12 cellular contexts compared by ENCODE assay signal in the genomic region with DNA sequence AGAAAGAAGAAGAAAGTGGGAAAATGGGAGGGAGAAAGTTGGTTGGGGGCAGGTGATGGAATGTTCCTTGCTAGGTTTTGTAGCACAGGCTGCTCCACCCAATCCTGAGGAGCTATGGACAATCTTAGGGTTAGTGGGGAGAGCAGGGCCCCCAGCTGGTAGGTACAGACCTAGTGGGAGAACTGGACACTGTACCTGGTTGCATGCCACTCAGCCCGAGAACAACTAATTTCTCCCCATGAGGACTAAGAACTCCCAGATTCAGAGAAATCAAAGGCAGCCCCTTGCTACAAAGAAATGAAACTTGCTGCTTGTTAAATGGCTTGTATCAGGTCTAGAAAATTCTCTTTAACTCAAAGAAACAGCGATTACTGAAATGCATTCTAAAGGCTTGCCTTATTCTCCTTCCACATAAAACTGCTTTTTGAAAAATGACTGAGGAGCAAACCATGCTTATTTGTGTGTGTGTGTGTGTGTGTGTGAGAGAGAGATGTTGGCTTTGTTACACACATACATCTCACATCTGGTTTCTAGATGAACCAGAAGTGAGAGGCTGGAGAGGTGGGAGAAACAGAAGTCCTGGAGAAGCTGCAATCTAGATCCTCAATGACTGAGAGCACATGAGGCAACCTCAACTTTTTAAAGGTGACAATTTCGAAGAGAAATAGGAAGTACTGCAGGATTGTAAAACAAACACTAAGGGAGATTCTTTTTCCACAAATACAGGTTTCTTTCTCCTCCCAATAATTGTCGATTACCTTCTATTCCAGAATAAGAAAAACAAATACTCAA. TPM values are rescaled to one million over a fixed set of nuclear protein-coding genes. Genes with fewer than 3 reads are reported as not detected.
DNase-seq lines count a peak whose midpoint lies in the region; ATAC-seq lines count a peak whose summit lies in the region.
"Had no signal": no experiment of that assay in that cellular context is flagged by ENCODE, and none has a peak within 500 bp of the region (broad histone marks: within the 10 kb centered on the region; RNA-seq: fewer than 3 reads in every experiment).

No MANE protein-coding gene starts in this region.

- H3K4me3 Mint-ChIP-seq in activated CD8-positive, alpha-beta memory T cell treated with anti-CD3 and anti-CD28 coated beads, Interleukin-2, amount 10 ng/mL, durations not matched to agents 7 days and 5 days, result peak overlapping the region; percentile 65
- H3K4me3 Mint-ChIP-seq in activated naive CD8-positive, alpha-beta T cell treated with anti-CD3 and anti-CD28 coated beads, Interleukin-2, amount 10 ng/mL, durations not matched to agents 7 days and 5 days, result peak overlapping the region; percentile 85
- H3K4me3 Mint-ChIP-seq in stimulated activated naive CD8-positive, alpha-beta T cell treated with anti-CD3 and anti-CD28 coated beads, Interleukin-15, amount 100 ng/mL, for 72 hours, result peak overlapping the region; percentile 68 to 98

- no peak for DNase-seq in activated CD8-positive, alpha-beta memory T cell treated with anti-CD3 and anti-CD28 coated beads, Interleukin-2, amount 10 ng/mL, durations not matched to agents 7 days and 5 days
- no peak for DNase-seq in activated CD8-positive, alpha-beta memory T cell treated with anti-CD3 and anti-CD28 coated beads, Interleukin-2, amount 50 U/mL, for 4 hours
- peak; percentile 63 for DNase-seq in MV-4-11 (lab: John Stamatoyannopoulos, UW)
- no peak for DNase-seq in activated naive CD8-positive, alpha-beta T cell treated with anti-CD3 and anti-CD28 coated beads, Interleukin-2, amount 10 ng/mL, durations not matched to agents 7 days and 5 days
- no peak for DNase-seq in stimulated activated naive CD8-positive, alpha-beta T cell treated with anti-CD3 and anti-CD28 coated beads, Interleukin-15, amount 100 ng/mL, for 72 hours
- no peak for DNase-seq in effector CD8-positive, alpha-beta T cell (lab: John Stamatoyannopoulos, UW)
- no peak for DNase-seq in GM03348 (ENCODE audit: low spot score)
- DNase-seq: body of pancreas, occipital lobe, T-helper 9 cell had no signal

- CTCF ChIA-PET in activated CD8-positive, alpha-beta memory T cell treated with anti-CD3 and anti-CD28 coated beads, Interleukin-2, amount 10 ng/mL, durations not matched to agents 7 days and 5 days (lab: Charles Lee), result interaction anchor here (1.0 to 8.8 kb wide), 7 partner anchors 11 to 53 kb away, joined by 3 to 91 read pairs (median 17); a partner anchor contains a TSS

- no peak for ATAC-seq in activated CD8-positive, alpha-beta memory T cell treated with anti-CD3 and anti-CD28 coated beads, Interleukin-2, amount 10 ng/mL, durations not matched to agents 7 days and 5 days
- ATAC-seq in activated naive CD8-positive, alpha-beta T cell treated with anti-CD3 and anti-CD28 coated beads, Interleukin-2, amount 10 ng/mL, durations not matched to agents 7 days and 5 days (ENCODE audit: low read depth), result no peak
- no peak for ATAC-seq in stimulated activated naive CD8-positive, alpha-beta T cell treated with anti-CD3 and anti-CD28 coated beads, Interleukin-15, amount 100 ng/mL, for 72 hours
- ATAC-seq in GM19452 (IDR thresholded peaks at IDR 0.05; ENCODE audit: unreplicated experiment), result no peak
- ATAC-seq: body of pancreas, Panc1 had no signal

- peaks cover 93% of the 10 kb centered on the region for H3K4me1 Mint-ChIP-seq in activated CD8-positive, alpha-beta memory T cell treated with anti-CD3 and anti-CD28 coated beads, Interleukin-2, amount 10 ng/mL, durations not matched to agents 7 days and 5 days
- peaks cover 92% of the 10 kb centered on the region for H3K4me1 Mint-ChIP-seq in activated naive CD8-positive, alpha-beta T cell treated with anti-CD3 and anti-CD28 coated beads, Interleukin-2, amount 10 ng/mL, durations not matched to agents 7 days and 5 days
- H3K4me1 Mint-ChIP-seq in stimulated activated naive CD8-positive, alpha-beta T cell treated with anti-CD3 and anti-CD28 coated beads, Interleukin-15, amount 100 ng/mL, for 72 hours, result peaks cover 93% of the 10 kb centered on the region

- H3K27me3 Mint-ChIP-seq in activated CD8-positive, alpha-beta memory T cell treated with anti-CD3 and anti-CD28 coated beads, Interleukin-2, amount 10 ng/mL, durations not matched to agents 7 days and 5 days, result no peaks in the 10 kb centered on the region
- no peaks in the 10 kb centered on the region for H3K27me3 Mint-ChIP-seq in activated naive CD8-positive, alpha-beta T cell treated with anti-CD3 and anti-CD28 coated beads, Interleukin-2, amount 10 ng/mL, durations not matched to agents 7 days and 5 days
- no peaks in the 10 kb centered on the region for H3K27me3 Mint-ChIP-seq in stimulated activated naive CD8-positive, alpha-beta T cell treated with anti-CD3 and anti-CD28 coated beads, Interleukin-15, amount 100 ng/mL, for 72 hours

- H3K9me3 Mint-ChIP-seq in activated CD8-positive, alpha-beta memory T cell treated with anti-CD3 and anti-CD28 coated beads, Interleukin-2, amount 10 ng/mL, durations not matched to agents 7 days and 5 days (ENCODE audit: low read depth), result no peaks in the 10 kb centered on the region
- H3K9me3 Mint-ChIP-seq in activated naive CD8-positive, alpha-beta T cell treated with anti-CD3 and anti-CD28 coated beads, Interleukin-2, amount 10 ng/mL, durations not matched to agents 7 days and 5 days, result no peaks in the 10 kb centered on the region
- no peaks in the 10 kb centered on the region for H3K9me3 Mint-ChIP-seq in stimulated activated naive CD8-positive, alpha-beta T cell treated with anti-CD3 and anti-CD28 coated beads, Interleukin-15, amount 100 ng/mL, for 72 hours

- POLR2A ChIA-PET in activated naive CD8-positive, alpha-beta T cell treated with anti-CD3 and anti-CD28 coated beads, Interleukin-2, amount 10 ng/mL, durations not matched to agents 7 days and 5 days (lab: Charles Lee), result interaction anchor here (0.9 to 12.7 kb wide), 6 partner anchors 11 to 44 kb away, joined by 3 to 204 read pairs (median 37); no protein-coding TSS in a partner anchor

- peak overlapping the region; percentile 88 for H3K27ac Mint-ChIP-seq in activated CD8-positive, alpha-beta memory T cell treated with anti-CD3 and anti-CD28 coated beads, Interleukin-2, amount 10 ng/mL, durations not matched to agents 7 days and 5 days
- H3K27ac Mint-ChIP-seq in activated naive CD8-positive, alpha-beta T cell treated with anti-CD3 and anti-CD28 coated beads, Interleukin-2, amount 10 ng/mL, durations not matched to agents 7 days and 5 days, result peak overlapping the region; percentile 90
- H3K27ac Mint-ChIP-seq in stimulated activated naive CD8-positive, alpha-beta T cell treated with anti-CD3 and anti-CD28 coated beads, Interleukin-15, amount 100 ng/mL, for 72 hours, result peak overlapping the region in 1 of 2 donors; percentile 82

- peaks cover 38% of the 10 kb centered on the region for H3K36me3 Mint-ChIP-seq in activated CD8-positive, alpha-beta memory T cell treated with anti-CD3 and anti-CD28 coated beads, Interleukin-2, amount 10 ng/mL, durations not matched to agents 7 days and 5 days
- H3K36me3 Mint-ChIP-seq in activated naive CD8-positive, alpha-beta T cell treated with anti-CD3 and anti-CD28 coated beads, Interleukin-2, amount 10 ng/mL, durations not matched to agents 7 days and 5 days, result peaks cover 29% of the 10 kb centered on the region

RNA-seq across cellular contexts. Expression of a gene that starts 28.9 kb away (rescaled TPM):
- total RNA-seq in activated CD8-positive, alpha-beta memory T cell treated with anti-CD3 and anti-CD28 coated beads, Interleukin-2, amount 10 ng/mL, durations not matched to agents 7 days and 5 days, result 100 to 1,000 TPM; 198 to 270 TPM
- 100 to 1,000 TPM; 355 to 358 TPM for total RNA-seq in activated naive CD8-positive, alpha-beta T cell treated with anti-CD3 and anti-CD28 coated beads, Interleukin-2, amount 10 ng/mL, durations not matched to agents 7 days and 5 days
